ENCODE assay signal across 30 cellular contexts in genomic region chr17:45336390-45337182, GRCh38. TPM values are rescaled to one million over a fixed set of nuclear protein-coding genes. Genes with fewer than 3 reads are reported as not detected.
DNase-seq lines count a peak whose midpoint lies in the region; ATAC-seq and TF ChIP-seq lines count a peak whose summit lies in the region.
"Had no signal": no experiment of that assay in that cellular context is flagged by ENCODE, and none has a peak within 500 bp of the region (broad histone marks: within the 10 kb centered on the region; RNA-seq: fewer than 3 reads in every experiment).

No MANE protein-coding gene starts in this region.

- DNase-seq in activated CD4-positive, CD25-positive, alpha-beta regulatory T cell treated with anti-CD3 and anti-CD28 coated beads, Interleukin-2, amount 50 U/mL, for 72 hours = peak; percentile 21
- peak; percentile 4 for DNase-seq in WERI-Rb-1
- no peak for DNase-seq in mesenchymal stem cell
- no peak for DNase-seq in foreskin melanocyte
- DNase-seq in NCI-H2081 (lab: John Stamatoyannopoulos, UW) = no peak
- DNase-seq in Karpas-422 = no peak
- DNase-seq: activated CD4-positive, alpha-beta T cell treated with anti-CD3 and anti-CD28 coated beads, Interleukin-2, amount 10 ng/mL, durations not matched to agents 24 days and 14 days; activated naive CD4-positive, alpha-beta T cell; activated T-cell treated with anti-CD3 and anti-CD28 coated beads, Interleukin-2, amount 50 U/mL, for 4 hours; foreskin fibroblast; H7; natural killer cell; NCI-H1417; NCI-H2029 treated with DMSO at 0.1 percent for 48 hours; NCI-H226; NCI-H82; retina; RPMI8226; SJCRH30; stimulated activated CD4-positive, alpha-beta T cell treated with anti-CD3 and anti-CD28 coated beads, Interleukin-1b, Interleukin-23, amount 100 ng/mL, for 48 hours; stimulated activated naive CD8-positive, alpha-beta T cell treated with anti-CD3 and anti-CD28 coated beads, Interleukin-15, amount 100 ng/mL, for 72 hours; SW 1271 had no signal

- no peak overlapping the region for H2BK12ac ChIP-seq in mesenchymal stem cell (ENCODE audit: low read length in 2 of 2)

- 95% methylated on average over 9 of the region's 9 CpGs for WGBS in mesenchymal stem cell

- H3K9me2 ChIP-seq in Karpas-422 (replicated peaks; ENCODE audit: insufficient read depth, low read length) = no peaks in the 10 kb centered on the region

- no peak for ATAC-seq in activated CD4-positive, CD25-positive, alpha-beta regulatory T cell treated with anti-CD3 and anti-CD28 coated beads, Interleukin-2, amount 50 U/mL, for 24 hours
- ATAC-seq in stimulated activated memory B cell treated with anti-CD40 and anti-IgM and Interleukin-4, amounts not matched to agents 10 μg/mL and 1 μg/mL and 100 μg/mL, for 72 hours = no peak
- ATAC-seq: activated T-cell treated with anti-CD3 and anti-CD28 coated beads, Interleukin-2, amount 50 U/mL, for 4 hours; natural killer cell; stimulated activated naive CD8-positive, alpha-beta T cell treated with anti-CD3 and anti-CD28 coated beads, Interleukin-15, amount 100 ng/mL, for 72 hours had no signal

- H3K36me3 Mint-ChIP-seq in stimulated activated memory B cell treated with anti-CD40 and anti-IgM and Interleukin-4, amounts not matched to agents 10 μg/mL and 1 μg/mL and 100 μg/mL, for 72 hours = no peaks in the 10 kb centered on the region
- H3K36me3 Mint-ChIP-seq: natural killer cell had no signal

- H3K4me1 ChIP-seq in mesenchymal stem cell (ENCODE audit: control insufficient read depth, insufficient read depth, low read depth, low read length) (peaks cover 41% of the 10 kb centered on the region), Karpas-422 (ENCODE audit: low read length) (no peaks in the 10 kb centered on the region)
- H3K4me1 ChIP-seq: Caco-2 had no signal

- H3K27ac Mint-ChIP-seq in stimulated activated memory B cell treated with anti-CD40 and anti-IgM and Interleukin-4, amounts not matched to agents 10 μg/mL and 1 μg/mL and 100 μg/mL, for 72 hours = peak overlapping the region; percentile 51
- H3K27ac Mint-ChIP-seq: activated CD4-positive, alpha-beta T cell treated with anti-CD3 and anti-CD28 coated beads, Interleukin-2, amount 10 ng/mL, durations not matched to agents 24 days and 14 days; natural killer cell had no signal

- no peak overlapping the region for H3K4me3 ChIP-seq in WERI-Rb-1 (ENCODE audit: low read depth, low read length)
- H3K4me3 ChIP-seq in mesenchymal stem cell (ENCODE audit: insufficient read depth in 1 of 2, low read depth in 1 of 2, low read length in 2 of 2) = no peak overlapping the region
- no peak overlapping the region for H3K4me3 ChIP-seq in Karpas-422 (ENCODE audit: low read length)
- H3K4me3 ChIP-seq: esophagus muscularis mucosa, SJCRH30, smooth muscle cell had no signal

- H3K36me3 ChIP-seq in WERI-Rb-1 (no peaks in the 10 kb centered on the region), mesenchymal stem cell (ENCODE audit: control insufficient read depth in 1 of 2, insufficient read depth in 2 of 2, low read depth in 1 of 2, low read length in 2 of 2) (no peaks in the 10 kb centered on the region), Karpas-422 (ENCODE audit: insufficient read depth, low read length) (no peaks in the 10 kb centered on the region)
- H3K36me3 ChIP-seq: esophagus muscularis mucosa, SJCRH30 had no signal

- H3K9ac ChIP-seq in mesenchymal stem cell (ENCODE audit: low read length) (no peak overlapping the region), Karpas-422 (ENCODE audit: low read length) (no peak overlapping the region)

- H2AK5ac ChIP-seq in mesenchymal stem cell (ENCODE audit: low read length, severe bottlenecking) = peak overlapping the region; percentile 30

- peaks cover 47% of the 10 kb centered on the region for H3K4me1 Mint-ChIP-seq in stimulated activated memory B cell treated with anti-CD40 and anti-IgM and Interleukin-4, amounts not matched to agents 10 μg/mL and 1 μg/mL and 100 μg/mL, for 72 hours

- H2BK5ac ChIP-seq in mesenchymal stem cell (ENCODE audit: low read depth, low read length, poor library complexity, severe bottlenecking) = no peak overlapping the region

- no peaks in the 10 kb centered on the region for H3K79me1 ChIP-seq in mesenchymal stem cell (replicated peaks; ENCODE audit: low read length, poor library complexity, severe bottlenecking)

- H4K91ac ChIP-seq in mesenchymal stem cell (ENCODE audit: low read length) = no peak overlapping the region

- H3K9me3 ChIP-seq in WERI-Rb-1 (ENCODE audit: severe bottlenecking) (no peaks in the 10 kb centered on the region), mesenchymal stem cell (ENCODE audit: control insufficient read depth, low read length) (no peaks in the 10 kb centered on the region), Karpas-422 (ENCODE audit: low read length) (no peaks in the 10 kb centered on the region)
- H3K9me3 ChIP-seq: Caco-2, esophagus muscularis mucosa, SJCRH30 had no signal

- no peak overlapping the region for H3K23ac ChIP-seq in mesenchymal stem cell (ENCODE audit: low read length in 2 of 2)

- no peak overlapping the region for H2BK120ac ChIP-seq in mesenchymal stem cell (ENCODE audit: low read depth, low read length)

- H3K4ac ChIP-seq in mesenchymal stem cell (ENCODE audit: low read depth in 1 of 2, low read length in 2 of 2) = no peak overlapping the region

- no peak overlapping the region for H3K4me2 ChIP-seq in mesenchymal stem cell (ENCODE audit: low read length, poor library complexity, severe bottlenecking)
- no peak overlapping the region for H3K4me2 ChIP-seq in Karpas-422 (ENCODE audit: low read depth, low read length, poor library complexity, severe bottlenecking)
- H3K4me2 ChIP-seq: smooth muscle cell had no signal

- no peak overlapping the region for H2AFZ ChIP-seq in mesenchymal stem cell (ENCODE audit: low read depth, low read length)
- no peak overlapping the region for H2AFZ ChIP-seq in Karpas-422 (ENCODE audit: low read length)

- no peaks in the 10 kb centered on the region for H3K79me2 ChIP-seq in Karpas-422 (ENCODE audit: low read length)

- H3K27me3 ChIP-seq in WERI-Rb-1 (ENCODE audit: insufficient read depth, low read depth, severe bottlenecking) (no peaks in the 10 kb centered on the region), mesenchymal stem cell (ENCODE audit: control insufficient read depth in 1 of 2, insufficient read depth in 1 of 2, low read length in 2 of 2) (no peaks in the 10 kb centered on the region), Karpas-422 (ENCODE audit: low read length) (no peaks in the 10 kb centered on the region)
- H3K27me3 ChIP-seq: esophagus muscularis mucosa, SJCRH30 had no signal

- H3K14ac ChIP-seq in mesenchymal stem cell (ENCODE audit: low read length in 2 of 2) = no peak overlapping the region

- H3K9me3 Mint-ChIP-seq in stimulated activated memory B cell treated with anti-CD40 and anti-IgM and Interleukin-4, amounts not matched to agents 10 μg/mL and 1 μg/mL and 100 μg/mL, for 72 hours = no peaks in the 10 kb centered on the region
- H3K9me3 Mint-ChIP-seq: activated CD4-positive, alpha-beta T cell treated with anti-CD3 and anti-CD28 coated beads, Interleukin-2, amount 10 ng/mL, durations not matched to agents 24 days and 14 days; activated T-cell treated with anti-CD3 and anti-CD28 coated beads, Interleukin-2, amount 50 U/mL, for 4 hours; natural killer cell; stimulated activated naive CD8-positive, alpha-beta T cell treated with anti-CD3 and anti-CD28 coated beads, Interleukin-15, amount 100 ng/mL, for 72 hours had no signal

- no peak overlapping the region for H3K18ac ChIP-seq in mesenchymal stem cell (ENCODE audit: low read depth in 1 of 2, low read length in 2 of 2)

- no peaks in the 10 kb centered on the region for H4K20me1 ChIP-seq in Karpas-422 (ENCODE audit: insufficient read depth, low read depth, low read length)

- no peak overlapping the region for H3K4me3 Mint-ChIP-seq in stimulated activated memory B cell treated with anti-CD40 and anti-IgM and Interleukin-4, amounts not matched to agents 10 μg/mL and 1 μg/mL and 100 μg/mL, for 72 hours
- H3K4me3 Mint-ChIP-seq: activated CD4-positive, alpha-beta T cell treated with anti-CD3 and anti-CD28 coated beads, Interleukin-2, amount 10 ng/mL, durations not matched to agents 24 days and 14 days; activated T-cell treated with anti-CD3 and anti-CD28 coated beads, Interleukin-2, amount 50 U/mL, for 4 hours; natural killer cell; stimulated activated naive CD8-positive, alpha-beta T cell treated with anti-CD3 and anti-CD28 coated beads, Interleukin-15, amount 100 ng/mL, for 72 hours had no signal

- no peak overlapping the region for H3K27ac ChIP-seq in WERI-Rb-1
- H3K27ac ChIP-seq in mesenchymal stem cell (ENCODE audit: low read length, poor library complexity, severe bottlenecking) = no peak overlapping the region
- no peak overlapping the region for H3K27ac ChIP-seq in Karpas-422 (ENCODE audit: low read length)
- H3K27ac ChIP-seq: 22Rv1, C4-2B, HL-60, SJCRH30 had no signal

- no peak for TF ChIP-seq CTCF in WERI-Rb-1 (IDR thresholded peaks at IDR 0.05; ENCODE audit: low read depth, low read length)

- H4K8ac ChIP-seq in mesenchymal stem cell (ENCODE audit: low read length) = no peak overlapping the region

- H2BK15ac ChIP-seq in mesenchymal stem cell (ENCODE audit: low read depth, poor library complexity, severe bottlenecking) = no peak overlapping the region

- no peaks in the 10 kb centered on the region for H3K27me3 Mint-ChIP-seq in stimulated activated memory B cell treated with anti-CD40 and anti-IgM and Interleukin-4, amounts not matched to agents 10 μg/mL and 1 μg/mL and 100 μg/mL, for 72 hours

RNA-seq across cellular contexts. Expression of gene MAP3K14, which starts 19.8 kb away (rescaled TPM):
- 1.1 TPM for polyA plus RNA-seq in mesenchymal stem cell (2013, experiment 1 of 2)
- polyA plus RNA-seq in mesenchymal stem cell (2013, experiment 2 of 2) = 1.4 TPM
- 7.6 and 12.0 TPM in 2 replicates for total RNA-seq in Karpas-422 (2014; rRNA removed; shearing (Covaris generic); ENCODE audit: low replicate concordance)

Comparison
In these comparisons a context has a peak if more than half of its experiments do, and no peak if none do; other contexts are left out.
1. DNase-seq: peak in activated CD4-positive, CD25-positive, alpha-beta regulatory T cell treated with anti-CD3 and anti-CD28 coated beads, Interleukin-2, amount 50 U/mL, for 72 hours (single experiment) and WERI-Rb-1 (single experiment); none in mesenchymal stem cell (single experiment), foreskin melanocyte (single experiment), NCI-H2081 (0 of 2) and Karpas-422 (single experiment).